8 cellular contexts compared by ENCODE assay signal in genomic region chr1:207050768-207051614, GRCh38. TPM values are rescaled to one million over a fixed set of nuclear protein-coding genes. Genes with fewer than 3 reads are reported as not detected.
A peak's percentile ranks its signal among the peaks of the same experiment; 100 is the strongest.
DNase-seq lines count a peak whose midpoint lies in the region; ATAC-seq and TF ChIP-seq lines count a peak whose summit lies in the region.

Gene YOD1, minus strand, starts transcription at chr1:207051208. Its CDS starts 178 bp downstream, at chr1:207051030.

- DNase-seq in COLO668 (lab: John Stamatoyannopoulos, UW; ENCODE audit: unreplicated experiment) (peak; percentile 97), LNCaP clone FGC (ENCODE audit: low read depth) (peak; percentile 77), RKO (ENCODE audit: low spot score) (peak; percentile 95), fibroblast of peridontal ligament (ENCODE audit: extremely low read depth) (peak; percentile 93)
- DNase-seq in naive thymus-derived CD8-positive, alpha-beta T cell, result peak; percentile 78 to 95 (median 89)
- peak; percentile 85 to 93 for DNase-seq in stimulated activated effector memory CD8-positive, alpha-beta T cell treated with anti-CD3 and anti-CD28 coated beads, Interleukin-12 subunit alpha, Interleukin-12 subunit beta, amount 100 ng/mL, for 72 hours (ENCODE audit: low spot score in 2 of 2)

- no peaks in the 10 kb centered on the region for H3K9me3 Mint-ChIP-seq in activated T-helper 17 cell treated with anti-CD3 and anti-CD28 coated beads, Interleukin-2, amount 50 U/mL, for 72 hours
- no peaks in the 10 kb centered on the region for H3K9me3 Mint-ChIP-seq in naive thymus-derived CD8-positive, alpha-beta T cell
- no peaks in the 10 kb centered on the region for H3K9me3 Mint-ChIP-seq in stimulated activated effector memory CD8-positive, alpha-beta T cell treated with anti-CD3 and anti-CD28 coated beads, Interleukin-12 subunit alpha, Interleukin-12 subunit beta, amount 100 ng/mL, for 72 hours

- peak; percentile 36 for ATAC-seq in GM21423 (IDR thresholded peaks at IDR 0.05; ENCODE audit: unreplicated experiment)
- peak; percentile 65 for ATAC-seq in activated T-helper 17 cell treated with anti-CD3 and anti-CD28 coated beads, Interleukin-2, amount 50 U/mL, for 72 hours (replicated peaks)
- peak; percentile 48 to 53 for ATAC-seq in naive thymus-derived CD8-positive, alpha-beta T cell
- peak; percentile 73 for ATAC-seq in stimulated activated effector memory CD8-positive, alpha-beta T cell treated with anti-CD3 and anti-CD28 coated beads, Interleukin-12 subunit alpha, Interleukin-12 subunit beta, amount 100 ng/mL, for 72 hours

- H3K27me3 Mint-ChIP-seq in activated T-helper 17 cell treated with anti-CD3 and anti-CD28 coated beads, Interleukin-2, amount 50 U/mL, for 72 hours, result no peaks in the 10 kb centered on the region
- H3K27me3 Mint-ChIP-seq in naive thymus-derived CD8-positive, alpha-beta T cell, result no peaks in the 10 kb centered on the region

- H3K27ac Mint-ChIP-seq in activated T-helper 17 cell treated with anti-CD3 and anti-CD28 coated beads, Interleukin-2, amount 50 U/mL, for 72 hours, result peak within 1 kb of the TSS; percentile 99
- H3K27ac Mint-ChIP-seq in naive thymus-derived CD8-positive, alpha-beta T cell, result peak within 1 kb of the TSS; percentile 86 to 99 (median 98)
- H3K27ac Mint-ChIP-seq in stimulated activated effector memory CD8-positive, alpha-beta T cell treated with anti-CD3 and anti-CD28 coated beads, Interleukin-12 subunit alpha, Interleukin-12 subunit beta, amount 100 ng/mL, for 72 hours, result peak within 1 kb of the TSS; percentile 98

- POLR2A ChIA-PET in naive thymus-derived CD8-positive, alpha-beta T cell (lab: Charles Lee), result interaction anchor here (1.5 to 1.9 kb wide), 2 partner anchors 20 to 271 kb away, joined by 4 to 5 read pairs; partner anchors contain the start of gene CD55

- H3K4me1 Mint-ChIP-seq in activated T-helper 17 cell treated with anti-CD3 and anti-CD28 coated beads, Interleukin-2, amount 50 U/mL, for 72 hours, result peaks cover 29% of the 10 kb centered on the region
- peaks cover 20 to 79% (median 62%) of the 10 kb centered on the region in 4 donors for H3K4me1 Mint-ChIP-seq in naive thymus-derived CD8-positive, alpha-beta T cell
- peaks cover 39% of the 10 kb centered on the region for H3K4me1 Mint-ChIP-seq in stimulated activated effector memory CD8-positive, alpha-beta T cell treated with anti-CD3 and anti-CD28 coated beads, Interleukin-12 subunit alpha, Interleukin-12 subunit beta, amount 100 ng/mL, for 72 hours

- H3K36me3 Mint-ChIP-seq in activated T-helper 17 cell treated with anti-CD3 and anti-CD28 coated beads, Interleukin-2, amount 50 U/mL, for 72 hours (ENCODE audit: low read depth), result peaks cover 43% of the 10 kb centered on the region
- H3K36me3 Mint-ChIP-seq in naive thymus-derived CD8-positive, alpha-beta T cell, result peaks cover 0 to 37% (median 8%) of the 10 kb centered on the region in 3 donors
- peaks cover 43% of the 10 kb centered on the region for H3K36me3 Mint-ChIP-seq in stimulated activated effector memory CD8-positive, alpha-beta T cell treated with anti-CD3 and anti-CD28 coated beads, Interleukin-12 subunit alpha, Interleukin-12 subunit beta, amount 100 ng/mL, for 72 hours

- TF ChIP-seq CTCF in LNCaP clone FGC (IDR thresholded peaks at IDR 0.05; ENCODE audit: control insufficient read depth, extremely low read depth, insufficient read depth), result no peak

- H3K4me3 Mint-ChIP-seq in activated T-helper 17 cell treated with anti-CD3 and anti-CD28 coated beads, Interleukin-2, amount 50 U/mL, for 72 hours, result peak within 1 kb of the TSS; percentile 100
- H3K4me3 Mint-ChIP-seq in naive thymus-derived CD8-positive, alpha-beta T cell, result peak within 1 kb of the TSS; percentile 91 to 100 (median 98)
- H3K4me3 Mint-ChIP-seq in stimulated activated effector memory CD8-positive, alpha-beta T cell treated with anti-CD3 and anti-CD28 coated beads, Interleukin-12 subunit alpha, Interleukin-12 subunit beta, amount 100 ng/mL, for 72 hours, result peak within 1 kb of the TSS; percentile 94

- H3K4me3 ChIP-seq in LNCaP clone FGC (ENCODE audit: low read depth, low read length), result peak within 1 kb of the TSS; percentile 96

RNA-seq across cellular contexts. Expression of gene YOD1, which starts in this region (rescaled TPM):
- 1 to 10 TPM; 6.7 to 7.1 TPM for total RNA-seq in activated T-helper 17 cell treated with anti-CD3 and anti-CD28 coated beads, Interleukin-2, amount 50 U/mL, for 72 hours
- total RNA-seq in naive thymus-derived CD8-positive, alpha-beta T cell, result 10 to 100 TPM; 11.5 to 12.0 TPM
- 1 to 10 TPM in 1 of 3 donors, under 1 TPM in 2; 0.70 to 1.3 (median 0.90) TPM for polyA plus RNA-seq in naive thymus-derived CD8-positive, alpha-beta T cell

Comparison
In these comparisons a context has a peak if more than half of its experiments do, and no peak if none do; other contexts are left out.
1. Peak in every context shown above with its lines: DNase-seq, ATAC-seq and H3K4me3 ChIP-seq.